21 cellular contexts compared by ENCODE assay signal in the genomic region with DNA sequence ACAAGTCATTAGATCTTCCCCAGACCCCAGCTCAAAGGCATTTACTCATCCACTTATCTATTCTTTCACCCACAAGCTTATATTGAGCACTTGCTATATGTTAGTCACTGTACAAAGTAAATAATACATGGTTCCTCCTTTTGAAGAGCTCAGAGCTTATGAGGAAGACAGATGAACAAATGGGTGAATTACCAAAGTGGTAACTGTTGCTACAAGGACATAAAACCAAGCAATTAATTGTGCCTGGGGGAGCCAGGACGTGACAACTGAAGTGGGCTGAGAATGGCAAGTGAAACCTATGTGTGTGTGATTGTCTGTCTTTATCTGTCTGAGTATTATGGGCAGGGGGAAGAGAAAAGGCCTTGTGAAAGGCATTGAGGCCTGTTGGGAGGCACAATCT.
A peak's percentile ranks its signal among the peaks of the same experiment; 100 is the strongest.
DNase-seq lines count a peak whose midpoint lies in the region; ATAC-seq lines count a peak whose summit lies in the region.
"Had no signal": no experiment of that assay in that cellular context is flagged by ENCODE, and none has a peak within 500 bp of the region (broad histone marks: within the 10 kb centered on the region; RNA-seq: fewer than 3 reads in every experiment).

No MANE protein-coding gene starts in this region.

- peak overlapping the region; percentile 59 for H3K27ac Mint-ChIP-seq in memory B cell

- peaks cover 1% of the 10 kb centered on the region for H3K9me3 Mint-ChIP-seq in memory B cell
- H3K9me3 Mint-ChIP-seq: central memory CD8-positive, alpha-beta T cell had no signal

- no peak overlapping the region for H3K4me3 Mint-ChIP-seq in memory B cell
- H3K4me3 Mint-ChIP-seq: central memory CD8-positive, alpha-beta T cell had no signal

- peaks cover 10% of the 10 kb centered on the region for H3K4me1 Mint-ChIP-seq in memory B cell

- peak; percentile 43 for DNase-seq in DMS53 treated with DMSO at 0.1 percent for 48 hours (lab: John Stamatoyannopoulos, UW; ENCODE audit: unreplicated experiment)
- DNase-seq in Kasumi-1 (lab: John Stamatoyannopoulos, UW), result peak; percentile 12 to 38
- DNase-seq in SIG-M5 treated with dmso at 0.1 percent for 504 hours (lab: John Stamatoyannopoulos, UW; ENCODE audit: unreplicated experiment), result peak; percentile 77
- no peak for DNase-seq in memory B cell (ENCODE audit: low spot score in 2 of 2)
- no peak for DNase-seq in NCI-H1048 (lab: John Stamatoyannopoulos, UW)
- DNase-seq: activated CD4-positive, alpha-beta T cell treated with anti-CD3 and anti-CD28 coated beads, Interleukin-2, amount 50 U/mL, for 48 hours; activated naive CD4-positive, alpha-beta T cell treated with Interleukin-2 at 50 U/mL for 16 hours; activated T-cell treated with anti-CD3 and anti-CD28 coated beads for 4 hours; anterior cingulate cortex; COR-L47; effector CD4-positive, alpha-beta T cell; esophagus squamous epithelium; left ventricle myocardium superior; NCI-H1930; NCI-H526 treated with DMSO at 0.1 percent for 48 hours; ovary; Peyer's patch; SW 1271 had no signal

- H3K27me3 Mint-ChIP-seq in memory B cell, result no peaks in the 10 kb centered on the region
- H3K27me3 Mint-ChIP-seq: central memory CD8-positive, alpha-beta T cell had no signal

- peaks cover 3% of the 10 kb centered on the region for H3K36me3 Mint-ChIP-seq in memory B cell

- peak; percentile 37 for ATAC-seq in memory B cell (ENCODE audit: low read depth)
- no peak for ATAC-seq in HG02678 (IDR thresholded peaks at IDR 0.05; ENCODE audit: unreplicated experiment)
- ATAC-seq in GM19351 (IDR thresholded peaks at IDR 0.05; ENCODE audit: unreplicated experiment), result no peak
- ATAC-seq: left ventricle myocardium superior had no signal

Comparison
In these comparisons a context has a peak if more than half of its experiments do, and no peak if none do; other contexts are left out.
1. DNase-seq: peak in DMS53 treated with DMSO at 0.1 percent for 48 hours (single experiment), Kasumi-1 (2 of 2) and SIG-M5 treated with dmso at 0.1 percent for 504 hours (single experiment); none in memory B cell (0 of 2) and NCI-H1048 (single experiment).